In the genomic region with DNA sequence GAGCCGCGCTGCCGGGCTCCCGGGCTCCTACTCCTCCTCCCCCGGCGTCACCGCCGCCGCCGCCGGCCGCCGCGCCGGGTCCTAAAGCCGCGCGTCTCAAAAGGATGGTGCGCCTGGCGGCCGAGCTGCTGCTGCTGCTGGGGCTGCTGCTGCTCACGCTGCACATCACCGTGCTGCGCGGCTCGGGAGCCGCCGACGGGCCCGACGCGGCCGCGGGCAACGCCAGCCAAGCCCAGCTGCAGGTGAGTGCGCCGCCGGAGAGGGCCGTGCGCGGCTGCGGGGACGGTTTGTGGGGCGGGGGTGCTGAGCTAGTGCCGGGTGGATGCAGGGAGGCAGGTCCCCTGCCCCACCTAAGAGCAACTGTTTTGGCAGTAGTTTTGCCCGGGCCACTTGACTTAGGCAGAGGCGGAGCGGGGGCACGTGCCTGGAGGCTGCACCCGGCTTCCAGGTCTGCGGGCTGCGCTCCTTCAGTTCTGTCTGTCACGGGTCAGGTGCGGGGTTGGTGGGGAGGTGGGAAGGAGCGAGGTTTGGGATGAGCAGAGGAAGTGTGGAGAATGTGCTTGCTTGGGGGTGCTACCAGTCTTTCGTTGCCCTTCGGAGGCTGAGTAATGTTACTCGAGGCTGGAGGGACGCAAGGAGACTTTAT, we compare ENCODE assay signal across 8 cellular contexts. TPM values are rescaled to one million over a fixed set of nuclear protein-coding genes. Genes with fewer than 3 reads are reported as not detected.
DNase-seq lines count a peak whose midpoint lies in the region; ATAC-seq lines count a peak whose summit lies in the region.

No MANE protein-coding gene starts in this region.

- peak; percentile 89 for ATAC-seq in HG02642 (IDR thresholded peaks at IDR 0.05; ENCODE audit: poor library complexity, unreplicated experiment)

- H3K4me3 Mint-ChIP-seq in activated CD4-positive, alpha-beta T cell treated with anti-CD3 and anti-CD28 coated beads, Interleukin-2, amount 10 ng/mL, durations not matched to agents 7 days and 5 days = peak overlapping the region; percentile 75

- H3K27me3 Mint-ChIP-seq in activated CD4-positive, alpha-beta T cell treated with anti-CD3 and anti-CD28 coated beads, Interleukin-2, amount 10 ng/mL, durations not matched to agents 7 days and 5 days = peaks cover 58% of the 10 kb centered on the region

- peaks cover 8% of the 10 kb centered on the region for H3K4me1 ChIP-seq in ectodermal cell (ENCODE audit: control insufficient read depth, insufficient read depth, low read length)

- H3K36me3 ChIP-seq in ectodermal cell (ENCODE audit: control insufficient read depth, insufficient read depth, low read length) = no peaks in the 10 kb centered on the region

- H3K27me3 ChIP-seq in ectodermal cell (ENCODE audit: control insufficient read depth, insufficient read depth, low read length, poor library complexity, severe bottlenecking) = peaks cover 64% of the 10 kb centered on the region

- H3K4me3 ChIP-seq in ectodermal cell (ENCODE audit: insufficient read depth, low read depth, low read length) = peak overlapping the region; percentile 47

- DNase-seq in DMS 273 (lab: John Stamatoyannopoulos, UW; ENCODE audit: unreplicated experiment) = peak; percentile 80
- DNase-seq in DMS 273 treated with DMSO at 0.1 percent for 48 hours (lab: John Stamatoyannopoulos, UW) = no peak
- peak; percentile 63 for DNase-seq in NCI-H146 (lab: John Stamatoyannopoulos, UW)
- peak; percentile 73 for DNase-seq in activated CD4-positive, alpha-beta T cell treated with anti-CD3 and anti-CD28 coated beads, Interleukin-2, amount 10 ng/mL, durations not matched to agents 7 days and 5 days
- DNase-seq in medulla oblongata (ENCODE audit: extremely low spot score) = peak; percentile 32
- DNase-seq in stimulated activated CD4-positive, alpha-beta T cell treated with anti-CD3 and anti-CD28 coated beads, TNF-alpha, amount 100 ng/mL, for 4 hours (ENCODE audit: low read depth in 3 of 3) = peak; percentile 48 to 52 (median 50)

- no peaks in the 10 kb centered on the region for H3K9me3 ChIP-seq in ectodermal cell (ENCODE audit: control insufficient read depth, low read length)

- CTCF ChIA-PET in activated CD4-positive, alpha-beta T cell treated with anti-CD3 and anti-CD28 coated beads, Interleukin-2, amount 10 ng/mL, durations not matched to agents 7 days and 5 days (lab: Charles Lee) = no interaction called here

- POLR2A ChIA-PET in activated CD4-positive, alpha-beta T cell treated with anti-CD3 and anti-CD28 coated beads, Interleukin-2, amount 10 ng/mL, durations not matched to agents 7 days and 5 days (lab: Charles Lee) = no interaction called here

- peaks cover 2% of the 10 kb centered on the region for H3K36me3 Mint-ChIP-seq in activated CD4-positive, alpha-beta T cell treated with anti-CD3 and anti-CD28 coated beads, Interleukin-2, amount 10 ng/mL, durations not matched to agents 7 days and 5 days (ENCODE audit: low read depth)

- peaks cover 16% of the 10 kb centered on the region for H3K4me1 Mint-ChIP-seq in activated CD4-positive, alpha-beta T cell treated with anti-CD3 and anti-CD28 coated beads, Interleukin-2, amount 10 ng/mL, durations not matched to agents 7 days and 5 days

- H3K9me3 Mint-ChIP-seq in activated CD4-positive, alpha-beta T cell treated with anti-CD3 and anti-CD28 coated beads, Interleukin-2, amount 10 ng/mL, durations not matched to agents 7 days and 5 days = peaks cover 4% of the 10 kb centered on the region

- H3K27ac ChIP-seq in ectodermal cell (ENCODE audit: insufficient read depth, low read depth, low read length, poor library complexity, severe bottlenecking) = no peak overlapping the region

- peak overlapping the region; percentile 73 for H3K27ac Mint-ChIP-seq in activated CD4-positive, alpha-beta T cell treated with anti-CD3 and anti-CD28 coated beads, Interleukin-2, amount 10 ng/mL, durations not matched to agents 7 days and 5 days

- 1% methylated on average over 59 of the region's 59 CpGs for WGBS in ectodermal cell, 2 experiments

RNA-seq across cellular contexts. Expression of gene ISM1, which starts 0.7 kb away (rescaled TPM):
- total RNA-seq in activated CD4-positive, alpha-beta T cell treated with anti-CD3 and anti-CD28 coated beads, Interleukin-2, amount 10 ng/mL, durations not matched to agents 7 days and 5 days = 1 to 10 TPM; 1.3 to 1.4 TPM
- polyA plus RNA-seq in ectodermal cell (2013, experiment 1 of 4) = 4.0 TPM
- polyA plus RNA-seq in ectodermal cell (2013, experiment 2 of 4) = 2.8 TPM
- polyA plus RNA-seq in ectodermal cell (2013, experiment 3 of 4) = 3.5 TPM
- polyA plus RNA-seq in ectodermal cell (2013, experiment 4 of 4) = 2.6 TPM
